12 cellular contexts compared by ENCODE assay signal in the genomic region with DNA sequence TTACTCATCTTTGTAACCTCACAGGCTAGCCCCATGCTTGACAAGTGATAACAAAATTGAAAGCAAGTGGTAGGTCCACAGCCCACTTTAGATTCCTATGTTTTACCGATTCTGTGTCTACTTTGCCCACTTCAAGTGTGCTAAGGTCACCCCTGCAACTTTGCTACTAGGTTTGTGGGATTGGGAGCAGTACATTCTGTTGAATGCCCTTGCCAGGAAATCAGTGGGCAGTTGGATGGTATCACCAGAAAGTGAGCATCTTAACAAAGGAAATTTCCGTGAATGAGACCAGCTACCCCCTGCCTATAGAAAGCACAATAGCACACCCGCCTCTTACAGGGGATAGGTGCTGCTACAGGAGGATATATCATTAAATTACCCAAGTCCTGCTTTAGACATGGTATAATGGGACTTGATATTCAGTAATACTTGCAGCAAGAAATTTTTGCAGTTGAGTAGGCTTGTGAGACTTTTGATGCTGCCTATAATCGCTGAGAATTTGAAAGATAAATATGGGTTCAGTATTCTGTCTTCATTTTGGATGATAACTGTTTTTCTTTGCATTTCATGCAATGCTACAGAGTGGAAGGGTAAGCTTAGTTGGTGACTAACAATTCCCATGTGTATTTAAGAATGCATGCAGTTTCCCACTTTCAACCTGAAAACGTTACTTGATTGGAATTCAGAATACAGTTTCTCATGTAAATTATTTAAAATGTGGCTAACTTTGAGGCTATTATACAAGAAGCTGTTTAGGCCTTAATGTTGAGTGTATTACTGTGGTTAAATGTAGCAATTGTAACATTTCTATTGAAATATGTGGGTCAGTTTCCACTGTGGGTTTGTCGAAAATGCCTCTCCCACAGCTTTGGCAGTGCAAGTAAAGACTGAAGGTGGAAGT. TPM values are rescaled to one million over a fixed set of nuclear protein-coding genes. Genes with fewer than 3 reads are reported as not detected.
DNase-seq lines count a peak whose midpoint lies in the region; ATAC-seq and TF ChIP-seq lines count a peak whose summit lies in the region.
"Had no signal": no experiment of that assay in that cellular context is flagged by ENCODE, and none has a peak within 500 bp of the region (broad histone marks: within the 10 kb centered on the region; RNA-seq: fewer than 3 reads in every experiment).

No MANE protein-coding gene starts in this region.

- no peak overlapping the region for H3K4me3 Mint-ChIP-seq in natural killer cell
- H3K4me3 Mint-ChIP-seq: brain, nephron had no signal

- peak overlapping the region; percentile 16 to 51 for H3K27ac Mint-ChIP-seq in natural killer cell

- H3K4me1 Mint-ChIP-seq in natural killer cell, result peaks cover 36 to 43% of the 10 kb centered on the region in 2 donors

- no peaks in the 10 kb centered on the region for H3K27me3 Mint-ChIP-seq in natural killer cell (ENCODE audit: low read depth in 2 of 2)
- H3K27me3 Mint-ChIP-seq: brain had no signal

- H3K36me3 Mint-ChIP-seq in natural killer cell, result no peaks in the 10 kb centered on the region

- peak overlapping the region in 6 of 11 experiments; percentile 6 to 21 (median 12); a peak in 6 of 22 replicates for H3K4me2 ChIP-seq in BLaER1 treated with 17β-estradiol and CSF1 and Interleukin-3, amounts not matched to agents 10 nM and 100 nM

- intact Hi-C loops in natural killer cell (cut with micrococcal nuclease), result no loop called here

- H4K20me1 ChIP-seq in BLaER1 treated with 17β-estradiol and CSF1 and Interleukin-3, amounts not matched to agents 10 nM and 100 nM, result peaks cover 3 to 20% (median 11%) of the 10 kb centered on the region in 11 experiments; a peak in 10 of 22 replicates

- no peaks in the 10 kb centered on the region for H3K9me3 ChIP-seq in BLaER1 treated with 17β-estradiol and CSF1 and Interleukin-3, amounts not matched to agents 10 nM and 100 nM (replicated peaks in 1 of 11)

- H3K27me3 ChIP-seq in BLaER1 treated with 17β-estradiol and CSF1 and Interleukin-3, amounts not matched to agents 10 nM and 100 nM, result no peaks in the 10 kb centered on the region
- no peaks in the 10 kb centered on the region for H3K27me3 ChIP-seq in H7 (ENCODE audit: control insufficient read depth, insufficient read depth, low read length)

- H3K4me3 ChIP-seq in BLaER1 treated with 17β-estradiol and CSF1 and Interleukin-3, amounts not matched to agents 10 nM and 100 nM, result no peak overlapping the region
- H3K4me3 ChIP-seq in H7 (ENCODE audit: insufficient read depth, low read depth, low read length) (no peak overlapping the region), astrocyte of the spinal cord (ENCODE audit: low read depth, low read length) (no peak overlapping the region)

- no peak overlapping the region for H3K9ac ChIP-seq in BLaER1 treated with 17β-estradiol and CSF1 and Interleukin-3, amounts not matched to agents 10 nM and 100 nM

- H3K4me1 ChIP-seq in BLaER1 treated with 17β-estradiol and CSF1 and Interleukin-3, amounts not matched to agents 10 nM and 100 nM, result peaks cover 0 to 16% (median 13%) of the 10 kb centered on the region in 10 experiments; a peak in 13 of 20 replicates

- peaks cover 11 to 29% (median 19%) of the 10 kb centered on the region in 11 experiments; a peak in 20 of 22 replicates for H3K36me3 ChIP-seq in BLaER1 treated with 17β-estradiol and CSF1 and Interleukin-3, amounts not matched to agents 10 nM and 100 nM
- no peaks in the 10 kb centered on the region for H3K36me3 ChIP-seq in H7 (replicated peaks; ENCODE audit: control insufficient read depth, insufficient read depth, low read length)

- ATAC-seq in natural killer cell, result no peak

- in situ Hi-C loops in astrocyte of the spinal cord (cut with HindIII; ENCODE audit: low sequenced_read_pairs), result no loop called here

- H3K9me3 Mint-ChIP-seq in natural killer cell, result no peaks in the 10 kb centered on the region
- H3K9me3 Mint-ChIP-seq: brain, nephron had no signal

- H3K27ac ChIP-seq in BLaER1 treated with 17β-estradiol and CSF1 and Interleukin-3, amounts not matched to agents 10 nM and 100 nM, result no peak overlapping the region
- H3K27ac ChIP-seq: epithelial cell of prostate had no signal

- DNase-seq in H7, result peak; percentile 20
- DNase-seq in astrocyte of the spinal cord (ENCODE audit: low read depth, low spot score), result peak; percentile 75
- DNase-seq in natural killer cell, result no peak
- no peak for DNase-seq in RKO (ENCODE audit: low spot score)
- DNase-seq in activated gamma-delta T cell (lab: John Stamatoyannopoulos, UW), result no peak
- DNase-seq in RPMI8226, result no peak
- DNase-seq: NCI-H2029, T-helper 9 cell had no signal

- TF ChIP-seq CTCF in astrocyte of the spinal cord (IDR thresholded peaks at IDR 0.05; ENCODE audit: low read depth, low read length), result no peak
- no peak for TF ChIP-seq CTCF in natural killer cell (IDR thresholded peaks at IDR 0.05)

RNA-seq across cellular contexts. Expression of a gene that starts 9.5 kb away (rescaled TPM):
- total RNA-seq in H7 (2014; rRNA removed; shearing (Covaris generic)), result 2.4 and 4.3 TPM in 2 replicates
- 10 to 100 TPM in 2 of 3 donors, 1 to 10 TPM in 1; 8.9 to 11.2 (median 11.0) TPM for total RNA-seq in natural killer cell

Comparison
In these comparisons a context has a peak if more than half of its experiments do, and no peak if none do; other contexts are left out.
1. DNase-seq: peak in H7 (single experiment) and astrocyte of the spinal cord (single experiment); none in natural killer cell (single experiment), RKO (single experiment), activated gamma-delta T cell (single experiment) and RPMI8226 (single experiment).